23 cellular contexts compared by ENCODE assay signal in the genomic region with DNA sequence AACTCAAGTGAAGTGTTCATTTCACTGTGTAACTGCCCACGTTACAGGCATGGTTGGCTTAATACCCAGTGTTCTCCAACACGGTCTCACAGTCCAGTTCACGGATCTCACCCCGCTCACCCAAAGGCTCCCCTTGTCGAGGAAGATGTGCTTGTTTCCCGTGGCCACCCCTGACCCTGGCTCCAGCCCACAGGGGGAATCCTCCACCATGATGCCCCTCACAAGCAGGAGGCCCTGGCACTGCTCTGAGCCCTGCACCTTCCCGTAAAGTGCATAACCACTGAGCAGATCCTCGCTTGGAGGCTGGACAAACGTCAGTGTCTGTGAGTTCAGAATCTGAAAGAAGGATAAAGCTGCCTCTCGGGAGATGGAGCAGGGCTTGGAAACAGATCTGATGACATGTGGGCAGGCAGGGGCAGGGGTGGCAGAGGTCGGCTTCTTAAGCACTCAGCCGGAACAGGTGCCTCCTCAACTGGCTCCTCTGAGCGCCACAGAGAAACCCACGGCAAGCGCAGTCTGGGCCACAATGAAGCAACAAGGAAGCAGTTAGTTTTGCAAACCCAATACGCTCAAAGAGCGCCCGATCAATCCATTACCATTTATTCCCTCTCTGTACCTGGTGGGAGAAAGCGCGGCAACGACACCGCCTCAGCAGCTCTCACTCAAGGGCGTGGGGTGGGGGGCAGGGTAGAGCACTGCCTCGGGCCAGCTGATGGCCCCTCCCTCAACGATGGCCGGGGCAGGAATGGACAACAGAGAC. TPM values are rescaled to one million over a fixed set of nuclear protein-coding genes. Genes with fewer than 3 reads are reported as not detected.
DNase-seq lines count a peak whose midpoint lies in the region; ATAC-seq and TF ChIP-seq lines count a peak whose summit lies in the region.
"Had no signal": no experiment of that assay in that cellular context is flagged by ENCODE, and none has a peak within 500 bp of the region (broad histone marks: within the 10 kb centered on the region; RNA-seq: fewer than 3 reads in every experiment).

No MANE protein-coding gene starts in this region.

- TF ChIP-seq CTCF in left ventricle myocardium inferior (IDR thresholded peaks at IDR 0.05; ENCODE audit: borderline replicate concordance) (no peak), activated B cell treated with CpG ODN at 0.5 μM for 24 hours (IDR thresholded peaks at IDR 0.05) (no peak)

- H3K9me3 ChIP-seq in left ventricle myocardium inferior (replicated peaks) = no peaks in the 10 kb centered on the region
- H3K9me3 ChIP-seq: adrenal gland, neutrophil, thyroid gland had no signal

- intact Hi-C loops in left cardiac atrium (cut with DNase I) (no loop called here), left ventricle myocardium inferior (cut with micrococcal nuclease) (no loop called here), activated B cell treated with CpG ODN at 0.5 μM for 24 hours (cut with micrococcal nuclease) (loop anchor here (5.0 kb wide), 1 partner anchor 81 kb away; no protein-coding TSS in a partner anchor)

- DNase-seq in left cardiac atrium = peak; percentile 13
- no peak for DNase-seq in left ventricle myocardium inferior
- DNase-seq in activated B cell treated with CpG ODN at 0.5 μM for 24 hours = peak; percentile 10
- DNase-seq in memory B cell (ENCODE audit: low spot score in 2 of 2) = no peak
- no peak for DNase-seq in A172 (ENCODE audit: low spot score)
- DNase-seq in DMS53 (lab: John Stamatoyannopoulos, UW) = no peak
- DNase-seq: adrenal gland; foreskin melanocyte; MM.1S; NCI-H146; NCI-H2171; SHP77 treated with DMSO at 0.1 percent for 48 hours; stimulated activated CD4-positive, alpha-beta T cell treated with anti-CD3 and anti-CD28 coated beads, Interleukin-15, amount 100 ng/mL, for 24 hours; thyroid gland; WERI-Rb-1 had no signal

- H3K27ac Mint-ChIP-seq in activated B cell treated with CpG ODN at 0.5 μM for 24 hours (no peak overlapping the region), memory B cell (peak overlapping the region; percentile 98)
- H3K27ac Mint-ChIP-seq: mesothelial cell of epicardium; stimulated activated effector memory CD8-positive, alpha-beta T cell treated with anti-CD3 and anti-CD28 coated beads, Interleukin-12 subunit alpha, Interleukin-12 subunit beta, amount 100 ng/mL, for 72 hours had no signal

- CTCF ChIA-PET in activated B cell treated with CpG ODN at 0.5 μM for 24 hours (lab: Charles Lee) = no interaction called here

- H3K4me3 ChIP-seq in left ventricle myocardium inferior = no peak overlapping the region
- H3K4me3 ChIP-seq: adrenal gland, cardiac muscle cell, thyroid gland had no signal

- H3K27me3 ChIP-seq in left ventricle myocardium inferior (ENCODE audit: low read depth) = no peaks in the 10 kb centered on the region
- H3K27me3 ChIP-seq: adrenal gland, cardiac muscle cell, neutrophil, thyroid gland had no signal

- ATAC-seq in left cardiac atrium (no peak), activated B cell treated with CpG ODN at 0.5 μM for 24 hours (ENCODE audit: low read depth) (no peak), memory B cell (ENCODE audit: low read depth) (no peak), HG03442 (IDR thresholded peaks at IDR 0.05; ENCODE audit: unreplicated experiment) (no peak), GM18505 (IDR thresholded peaks at IDR 0.05; ENCODE audit: unreplicated experiment) (no peak)
- ATAC-seq: HCT116; stimulated activated effector memory CD8-positive, alpha-beta T cell treated with anti-CD3 and anti-CD28 coated beads, Interleukin-12 subunit alpha, Interleukin-12 subunit beta, amount 100 ng/mL, for 72 hours had no signal

- H3K9me3 Mint-ChIP-seq in activated B cell treated with CpG ODN at 0.5 μM for 24 hours = no peaks in the 10 kb centered on the region
- H3K9me3 Mint-ChIP-seq in memory B cell = no peaks in the 10 kb centered on the region
- H3K9me3 Mint-ChIP-seq: mesothelial cell of epicardium; stimulated activated effector memory CD8-positive, alpha-beta T cell treated with anti-CD3 and anti-CD28 coated beads, Interleukin-12 subunit alpha, Interleukin-12 subunit beta, amount 100 ng/mL, for 72 hours had no signal

- H3K36me3 Mint-ChIP-seq in activated B cell treated with CpG ODN at 0.5 μM for 24 hours (ENCODE audit: low read depth) (peaks cover 7% of the 10 kb centered on the region), memory B cell (peaks cover 4% of the 10 kb centered on the region)

- H3K4me1 Mint-ChIP-seq in activated B cell treated with CpG ODN at 0.5 μM for 24 hours (peaks cover 43% of the 10 kb centered on the region), memory B cell (peaks cover 12% of the 10 kb centered on the region)

- H3K4me3 Mint-ChIP-seq in activated B cell treated with CpG ODN at 0.5 μM for 24 hours (no peak overlapping the region), memory B cell (no peak overlapping the region)
- H3K4me3 Mint-ChIP-seq: mesothelial cell of epicardium had no signal

- TF ChIP-seq POLR2A in GM18505 (IDR thresholded peaks at IDR 0.05; ENCODE audit: borderline replicate concordance, extremely low read depth, insufficient read depth, insufficient read length) = no peak

- H3K4me1 ChIP-seq in left ventricle myocardium inferior = peaks cover 29% of the 10 kb centered on the region
- H3K4me1 ChIP-seq: thyroid gland had no signal

- no peaks in the 10 kb centered on the region for H3K27me3 Mint-ChIP-seq in activated B cell treated with CpG ODN at 0.5 μM for 24 hours
- H3K27me3 Mint-ChIP-seq in memory B cell = no peaks in the 10 kb centered on the region

- no peak overlapping the region for H3K27ac ChIP-seq in left ventricle myocardium inferior (replicated peaks)
- H3K27ac ChIP-seq: adrenal gland, cardiac muscle cell, HL-60, neutrophil, thyroid gland, WERI-Rb-1 had no signal

- POLR2A ChIA-PET in activated B cell treated with CpG ODN at 0.5 μM for 24 hours (lab: Charles Lee) = interaction anchor here (1.0 to 4.2 kb wide), 4 partner anchors 14 to 19 kb away, joined by 3 to 108 read pairs (median 4); partner anchors contain the start of gene HDAC4

- peaks cover 4% of the 10 kb centered on the region for H3K36me3 ChIP-seq in left ventricle myocardium inferior
- H3K36me3 ChIP-seq: adrenal gland, cardiac muscle cell, thyroid gland, WERI-Rb-1 had no signal

RNA-seq across cellular contexts. Expression of gene HDAC4, which starts 17.6 kb away (rescaled TPM):
- total RNA-seq in left cardiac atrium = 10 to 100 TPM; 25.6 to 31.2 TPM
- 23.9 TPM for total RNA-seq in left ventricle myocardium inferior
- total RNA-seq in activated B cell treated with CpG ODN at 0.5 μM for 24 hours = 30.9 and 31.9 TPM in 2 replicates
- total RNA-seq in A172 (2014; rRNA removed; shearing (Covaris generic)) = 4.6 and 10.9 TPM in 2 replicates

Comparison
In these comparisons a context has a peak if more than half of its experiments do, and no peak if none do; other contexts are left out.
1. DNase-seq: peak in left cardiac atrium (single experiment) and activated B cell treated with CpG ODN at 0.5 μM for 24 hours (single experiment); none in left ventricle myocardium inferior (single experiment), memory B cell (0 of 2), A172 (single experiment) and DMS53 (single experiment).